In the genomic region with DNA sequence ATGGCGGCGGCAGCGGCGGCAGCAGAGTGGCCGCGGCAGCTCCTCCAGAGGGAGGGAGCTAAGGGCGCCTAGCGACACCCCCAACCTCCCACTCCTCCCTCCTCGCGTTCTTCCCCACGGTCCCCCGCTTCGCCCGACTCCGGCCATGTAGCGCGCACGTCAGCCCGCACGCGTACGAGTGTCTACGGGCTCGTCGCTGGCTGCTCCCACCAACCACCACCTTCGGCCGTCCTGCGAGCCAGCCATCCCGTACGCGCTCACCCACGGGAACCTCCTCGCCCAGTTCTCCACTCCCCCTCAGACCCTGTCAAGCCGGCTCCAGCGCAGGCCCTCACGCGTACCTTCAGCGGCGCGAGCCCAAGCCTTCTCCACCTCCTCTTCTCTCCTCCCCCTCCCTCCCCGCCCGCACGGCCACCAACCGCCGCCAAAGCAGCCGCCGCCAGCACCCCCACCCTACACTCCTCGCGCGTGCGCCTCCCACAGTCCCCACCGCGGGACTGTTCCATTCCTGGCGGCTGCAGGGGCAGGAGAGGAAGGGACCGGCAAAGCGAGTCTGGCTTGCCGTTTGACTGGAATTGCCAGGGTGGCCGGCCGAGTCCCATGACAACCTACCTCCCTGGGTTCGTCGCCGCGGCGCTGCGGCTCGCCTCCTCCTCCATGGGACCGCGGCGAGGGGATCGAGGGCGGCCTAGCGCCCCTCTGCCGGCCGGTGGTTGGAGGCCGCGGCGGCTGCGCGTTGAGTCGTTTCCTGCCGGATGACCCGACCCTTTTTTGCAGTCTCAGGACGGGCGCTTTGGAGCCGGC, we compare ENCODE assay signal across 8 cellular contexts. TPM values are rescaled to one million over a fixed set of nuclear protein-coding genes. Genes with fewer than 3 reads are reported as not detected.
DNase-seq lines count a peak whose midpoint lies in the region; ATAC-seq and TF ChIP-seq lines count a peak whose summit lies in the region.

TSS of gene DAP3 (plus strand) at position 774 of the 804 bp plus-strand sequence. CDS start 20,689 bp downstream, outside the sequence.
TSS of gene YY1AP1 (minus strand) at position 457 of the 804 bp plus-strand sequence. CDS start 8,338 bp downstream, outside the sequence.

- H3K36me3 ChIP-seq in psoas muscle (ENCODE audit: insufficient read depth in 1 of 2, low read depth in 1 of 2): peaks cover 0 to 18% of the 10 kb centered on the region in 2 donors

- H3K27ac ChIP-seq in angular gyrus (ENCODE audit: low read depth, low read length) (peak within 1 kb of the TSS; percentile 100), psoas muscle (peak within 1 kb of the TSS; percentile 95)

- no peaks in the 10 kb centered on the region for H3K27me3 ChIP-seq in psoas muscle (ENCODE audit: insufficient read depth in 3 of 3, low read length in 2 of 3)

- peaks cover 42% of the 10 kb centered on the region for H3K4me1 ChIP-seq in psoas muscle

- no peaks in the 10 kb centered on the region for H3K9me3 ChIP-seq in psoas muscle

- ATAC-seq in GM18502 (IDR thresholded peaks at IDR 0.05; ENCODE audit: poor library complexity, unreplicated experiment): peak; percentile 82
- ATAC-seq in HG02943 (IDR thresholded peaks at IDR 0.05; ENCODE audit: low read depth, unreplicated experiment): peak; percentile 81
- ATAC-seq in left ventricle myocardium superior: peak; percentile 96
- peak; percentile 93 to 97 (median 94) for ATAC-seq in psoas muscle

- H3K4me3 ChIP-seq in psoas muscle: peak within 1 kb of the TSS; percentile 99

- DNase-seq in NCI-H2029 (lab: John Stamatoyannopoulos, UW): peak; percentile 87
- peak; percentile 95 for DNase-seq in left ventricle myocardium superior
- DNase-seq in psoas muscle: peak; percentile 94 to 97
- DNase-seq in ureter (ENCODE audit: low spot score): peak; percentile 94

- peak; percentile 23 for TF ChIP-seq CTCF in psoas muscle (IDR thresholded peaks at IDR 0.05)

- intact Hi-C loops in T-helper 2 cell treated with Interferon-gamma antibody and Interleukin-4, amounts not matched to agents 100 ng/mL and 5 ng/mL, for 36 hours (cut with micrococcal nuclease): loop anchor here (1.0 to 5.0 kb wide), 4 partner anchors 57 to 366 kb away; partner anchors contain the start of genes ASH1L, RUSC1 and SYT11
- intact Hi-C loops in left ventricle myocardium superior (cut with micrococcal nuclease): no loop called here
- intact Hi-C loops in psoas muscle (cut with DNase I): no loop called here

- 0 to 1% (median 0%) methylated on average over 43 to 85 of the region's 85 CpGs for WGBS in psoas muscle, 3 donors

RNA-seq across cellular contexts. Expression of gene DAP3, which starts in this region (rescaled TPM):
- total RNA-seq in T-helper 2 cell treated with Interferon-gamma antibody and Interleukin-4, amounts not matched to agents 100 ng/mL and 5 ng/mL, for 36 hours: 146 and 148 TPM in 2 replicates
- total RNA-seq in left ventricle myocardium superior (123 TPM), psoas muscle (100 to 1,000 TPM in 2 of 4 donors, 10 to 100 TPM in 2; 82.3 to 120 (median 96.1) TPM), ureter (122 TPM)
- polyA plus RNA-seq in psoas muscle: 100 to 1,000 TPM; 108 to 145 (median 137) TPM

RNA-seq across cellular contexts. Expression of gene YY1AP1, which starts in this region (rescaled TPM):
- 76.2 and 76.4 TPM in 2 replicates for total RNA-seq in T-helper 2 cell treated with Interferon-gamma antibody and Interleukin-4, amounts not matched to agents 100 ng/mL and 5 ng/mL, for 36 hours
- 70.5 TPM for total RNA-seq in left ventricle myocardium superior
- total RNA-seq in psoas muscle: 100 to 1,000 TPM in 1 of 4 donors, 10 to 100 TPM in 3; 68.4 to 102 (median 86.8) TPM
- polyA plus RNA-seq in psoas muscle: 100 to 1,000 TPM in 1 of 3 donors, 10 to 100 TPM in 2; 58.3 to 105 (median 60.6) TPM
- total RNA-seq in ureter: 91.7 TPM

Comparison
In these comparisons a context has a peak if more than half of its experiments do, and no peak if none do; other contexts are left out.
1. Peak in every context shown above with its lines: DNase-seq, ATAC-seq, H3K4me3 ChIP-seq and H3K27ac ChIP-seq.